ENCODE assay signal across 14 cellular contexts in the genomic region with DNA sequence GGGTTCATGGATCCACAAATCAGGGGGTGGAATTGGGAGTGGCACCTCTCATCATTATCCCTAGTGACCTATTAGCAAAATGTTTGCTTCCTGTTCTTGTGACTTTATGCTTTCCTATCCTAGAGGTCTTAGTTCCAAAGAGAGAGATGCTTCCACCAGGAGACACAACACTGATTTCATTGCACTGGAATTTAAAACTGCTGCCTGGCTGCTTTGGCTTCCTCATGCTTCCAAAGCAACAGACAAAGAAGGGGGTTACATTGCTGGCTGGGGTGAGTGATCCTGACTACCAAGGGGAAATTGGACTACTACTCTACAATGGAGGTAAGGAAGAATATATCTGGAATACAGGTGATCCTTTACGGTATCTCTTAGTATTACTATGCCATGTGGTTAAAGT.
"Had no signal": no experiment of that assay in that cellular context is flagged by ENCODE, and none has a peak within 500 bp of the region (broad histone marks: within the 10 kb centered on the region; RNA-seq: fewer than 3 reads in every experiment).

No MANE protein-coding gene starts in this region.

- DNase-seq: activated CD8-positive, alpha-beta T cell treated with anti-CD3 and anti-CD28 coated beads, Interleukin-2, amount 10 ng/mL, durations not matched to agents 7 days and 5 days; activated naive CD4-positive, alpha-beta T cell treated with Interleukin-2 at 50 U/mL for 16 hours; activated naive CD8-positive, alpha-beta T cell treated with anti-CD3 and anti-CD28 coated beads, Interleukin-2, amount 50 U/mL, for 24 hours; heart left ventricle; islet precursor cell; naive B cell; small intestine; T-cell; T1000; thyroid gland; uterus had no signal

- H3K27ac Mint-ChIP-seq: activated CD8-positive, alpha-beta T cell treated with anti-CD3 and anti-CD28 coated beads, Interleukin-2, amount 10 ng/mL, durations not matched to agents 7 days and 5 days; activated naive CD8-positive, alpha-beta T cell treated with anti-CD3 and anti-CD28 coated beads, Interleukin-2, amount 50 U/mL, for 24 hours; activated T-helper 1 cell treated with anti-CD3 and anti-CD28 coated beads, Interleukin-12 subunit alpha, Interleukin-12 subunit beta, Interleukin-2, Interleukin-4 antibody, amounts not matched to agents 30 ng/mL and 10 ng/mL and 1 ng/mL, durations not matched to agents 14 hours and 24 hours and 36 hours; brain; dendritic cell treated with granulocyte-macrophage colony-stimulating factor and Interleukin-4, amounts not matched to agents 40 ng/mL and 50 ng/mL, for 4 days; naive B cell; T-cell had no signal

- H3K27me3 ChIP-seq: heart left ventricle, thyroid gland, uterus had no signal

- H3K4me3 Mint-ChIP-seq: activated CD8-positive, alpha-beta T cell treated with anti-CD3 and anti-CD28 coated beads, Interleukin-2, amount 10 ng/mL, durations not matched to agents 7 days and 5 days; activated naive CD8-positive, alpha-beta T cell treated with anti-CD3 and anti-CD28 coated beads, Interleukin-2, amount 50 U/mL, for 24 hours; activated T-helper 1 cell treated with anti-CD3 and anti-CD28 coated beads, Interleukin-12 subunit alpha, Interleukin-12 subunit beta, Interleukin-2, Interleukin-4 antibody, amounts not matched to agents 30 ng/mL and 10 ng/mL and 1 ng/mL, durations not matched to agents 14 hours and 24 hours and 36 hours; brain; dendritic cell treated with granulocyte-macrophage colony-stimulating factor and Interleukin-4, amounts not matched to agents 40 ng/mL and 50 ng/mL, for 4 days; naive B cell; T-cell had no signal

- H3K9me3 ChIP-seq: thyroid gland, uterus had no signal

- H3K4me1 ChIP-seq: heart left ventricle, thyroid gland, uterus had no signal

- H3K27me3 Mint-ChIP-seq: activated naive CD8-positive, alpha-beta T cell treated with anti-CD3 and anti-CD28 coated beads, Interleukin-2, amount 50 U/mL, for 24 hours; dendritic cell treated with granulocyte-macrophage colony-stimulating factor and Interleukin-4, amounts not matched to agents 40 ng/mL and 50 ng/mL, for 4 days; naive B cell; T-cell had no signal

- H3K4me3 ChIP-seq: heart left ventricle, thyroid gland, uterus had no signal

- H3K27ac ChIP-seq: heart left ventricle, thyroid gland, uterus had no signal

- ATAC-seq: activated CD8-positive, alpha-beta T cell treated with anti-CD3 and anti-CD28 coated beads, Interleukin-2, amount 10 ng/mL, durations not matched to agents 7 days and 5 days; activated naive CD8-positive, alpha-beta T cell treated with anti-CD3 and anti-CD28 coated beads, Interleukin-2, amount 50 U/mL, for 24 hours; heart left ventricle; T-cell had no signal

- H3K4me1 Mint-ChIP-seq: activated naive CD8-positive, alpha-beta T cell treated with anti-CD3 and anti-CD28 coated beads, Interleukin-2, amount 50 U/mL, for 24 hours; brain; naive B cell; T-cell had no signal

- H3K36me3 Mint-ChIP-seq: brain, naive B cell, T-cell had no signal

- H3K9me3 Mint-ChIP-seq: activated T-helper 1 cell treated with anti-CD3 and anti-CD28 coated beads, Interleukin-12 subunit alpha, Interleukin-12 subunit beta, Interleukin-2, Interleukin-4 antibody, amounts not matched to agents 30 ng/mL and 10 ng/mL and 1 ng/mL, durations not matched to agents 14 hours and 24 hours and 36 hours; brain had no signal

- H3K36me3 ChIP-seq: heart left ventricle, thyroid gland, uterus had no signal
